In genomic region chr6:107116328-107116892, GRCh38 we compare ENCODE assay signal across 8 cellular contexts.
DNase-seq lines count a peak whose midpoint lies in the region; ATAC-seq, FAIRE-seq and TF ChIP-seq lines count a peak whose summit lies in the region.

No MANE protein-coding gene starts in this region.

- H2AFZ ChIP-seq in OCI-LY1 (ENCODE audit: low read length) = no peak overlapping the region

- H3K27ac ChIP-seq in HL-60 (replicated peaks) = peak overlapping the region; percentile 89
- H3K27ac ChIP-seq in OCI-LY1 (ENCODE audit: low read depth, low read length, poor library complexity, severe bottlenecking) = peak overlapping the region; percentile 97

- peaks cover 13% of the 10 kb centered on the region for H3F3A ChIP-seq in OCI-LY1 (ENCODE audit: insufficient read depth, low read length)

- no peaks in the 10 kb centered on the region for H4K20me1 ChIP-seq in OCI-LY1 (ENCODE audit: insufficient read depth, low read length)

- H3K4me3 ChIP-seq in HL-60 (replicated peaks; ENCODE audit: insufficient read depth, low read length) (peak overlapping the region; percentile 46), OCI-LY1 (ENCODE audit: low read depth, low read length, poor library complexity, severe bottlenecking) (peak overlapping the region; percentile 72), astrocyte of the spinal cord (ENCODE audit: low read depth, low read length) (peak overlapping the region; percentile 46)

- H3K36me3 ChIP-seq in OCI-LY1 (ENCODE audit: insufficient read depth, low read length) = peaks cover 8% of the 10 kb centered on the region

- H3K4me2 ChIP-seq in OCI-LY1 (ENCODE audit: low read length) = peak overlapping the region; percentile 93

- peaks cover 57% of the 10 kb centered on the region for H3K4me1 ChIP-seq in OCI-LY1 (ENCODE audit: insufficient read depth, low read length, severe bottlenecking)

- H3K9me2 ChIP-seq in OCI-LY1 (ENCODE audit: low read depth, low read length) = no peaks in the 10 kb centered on the region

- H3K9me3 ChIP-seq in OCI-LY1 (ENCODE audit: low read length) = no peaks in the 10 kb centered on the region

- H3K9ac ChIP-seq in OCI-LY1 (ENCODE audit: low read length) = peak overlapping the region; percentile 100

- in situ Hi-C loops in astrocyte of the spinal cord (cut with HindIII; ENCODE audit: low sequenced_read_pairs) = no loop called here

- FAIRE-seq in islet of Langerhans (lab: Jason Lieb, UNC) = peak; percentile 58

- H3K27me3 ChIP-seq in HL-60 (ENCODE audit: insufficient read depth, poor library complexity, severe bottlenecking) (no peaks in the 10 kb centered on the region), OCI-LY1 (ENCODE audit: insufficient read depth, low read length) (no peaks in the 10 kb centered on the region)

- no peak for TF ChIP-seq CTCF in HL-60 (IDR thresholded peaks at IDR 0.05; ENCODE audit: insufficient read depth, low read length)
- TF ChIP-seq CTCF in OCI-LY1 (IDR thresholded peaks at IDR 0.05; ENCODE audit: low read length) = peak; percentile 38; the same call in 1 of the 2 replicates
- TF ChIP-seq CTCF in astrocyte of the spinal cord (IDR thresholded peaks at IDR 0.05; ENCODE audit: low read depth, low read length) = no peak

- no peak for ATAC-seq in GM21367 (IDR thresholded peaks at IDR 0.05; ENCODE audit: unreplicated experiment)
- no peak for ATAC-seq in GM19455 (IDR thresholded peaks at IDR 0.05; ENCODE audit: unreplicated experiment)

- DNase-seq in DMS 273 treated with DMSO at 0.1 percent for 48 hours (lab: John Stamatoyannopoulos, UW) (peak; percentile 77), HL-60 (ENCODE audit: low read depth in 1 of 2, low spot score in 1 of 2) (peak; percentile 51 to 71), astrocyte of the spinal cord (ENCODE audit: low read depth, low spot score) (peak; percentile 32)
- DNase-seq in stimulated activated CD4-positive, alpha-beta T cell treated with anti-CD3 and anti-CD28 coated beads, Interleukin-4, amount 100 ng/mL, for 24 hours = peak; percentile 19

- peaks cover 16% of the 10 kb centered on the region; the same call in 1 of the 2 replicates for H3K79me2 ChIP-seq in OCI-LY1 (ENCODE audit: insufficient read depth, low read length)

Comparison
In these comparisons a context has a peak if more than half of its experiments do, and no peak if none do; other contexts are left out.
1. DNase-seq: peak in every context shown above with its lines; median percentile 77 in DMS 273 treated with DMSO at 0.1 percent for 48 hours; 61 in HL-60; 32 in astrocyte of the spinal cord; 19 in stimulated activated CD4-positive, alpha-beta T cell treated with anti-CD3 and anti-CD28 coated beads, Interleukin-4, amount 100 ng/mL, for 24 hours.